In genomic region chr12:41254546-41254945, GRCh38 we compare ENCODE assay signal across 20 cellular contexts.
"Had no signal": no experiment of that assay in that cellular context is flagged by ENCODE, and none has a peak within 500 bp of the region (broad histone marks: within the 10 kb centered on the region; RNA-seq: fewer than 3 reads in every experiment).

No MANE protein-coding gene starts in this region.

- H3K27me3 ChIP-seq: cardiac muscle cell, gastrocnemius medialis, tibial artery had no signal

- DNase-seq: activated CD4-positive, alpha-beta T cell treated with anti-CD3 and anti-CD28 coated beads for 4 hours; activated CD4-positive, alpha-beta T cell treated with anti-CD3 and anti-CD28 coated beads, Interleukin-2, amount 50 U/mL, for 48 hours; activated CD4-positive, CD25-positive, alpha-beta regulatory T cell; activated CD8-positive, alpha-beta memory T cell treated with anti-CD3 and anti-CD28 coated beads, Interleukin-2, amount 50 U/mL, for 48 hours; activated naive CD4-positive, alpha-beta T cell treated with Interleukin-2 at 50 U/mL for 16 hours; activated naive CD8-positive, alpha-beta T cell treated with anti-CD3 and anti-CD28 coated beads for 36 hours; activated T-cell treated with anti-CD3 and anti-CD28 coated beads, Interleukin-2, amount 50 U/mL, for 4 hours; amygdala; erythroblast; gastrocnemius medialis; hippocampal formation; islet precursor cell; T1000; tibial artery had no signal

- H3K27me3 Mint-ChIP-seq: activated naive CD8-positive, alpha-beta T cell treated with anti-CD3 and anti-CD28 coated beads for 36 hours; natural killer cell treated with Interleukin-12 subunit alpha and Interleukin-12 subunit beta and Interleukin-15 and Interleukin-18, amount 100 ng/mL, for 72 hours; progenitor cell of endocrine pancreas; stimulated activated naive CD8-positive, alpha-beta T cell treated with anti-CD3 and anti-CD28 coated beads, Interleukin-15, Interleukin-2, amounts not matched to agents 100 ng/mL and 50 ng/mL, for 24 hours had no signal

- H3K27ac ChIP-seq: cardiac muscle cell, gastrocnemius medialis, tibial artery had no signal

- H3K9me3 ChIP-seq: gastrocnemius medialis, tibial artery had no signal

- H3K4me3 ChIP-seq: cardiac muscle cell, gastrocnemius medialis, tibial artery had no signal

- H3K27ac Mint-ChIP-seq: activated naive CD8-positive, alpha-beta T cell treated with anti-CD3 and anti-CD28 coated beads for 36 hours; natural killer cell treated with Interleukin-12 subunit alpha and Interleukin-12 subunit beta and Interleukin-15 and Interleukin-18, amount 100 ng/mL, for 72 hours; progenitor cell of endocrine pancreas; stimulated activated naive CD8-positive, alpha-beta T cell treated with anti-CD3 and anti-CD28 coated beads, Interleukin-15, Interleukin-2, amounts not matched to agents 100 ng/mL and 50 ng/mL, for 24 hours; T-helper 1 cell treated with Interleukin-12 subunit alpha and Interleukin-12 subunit beta and Interleukin-4 antibody, amounts not matched to agents 30 μg/mL and 1 μg/mL, for 36 hours had no signal

- ATAC-seq: activated T-cell treated with anti-CD3 and anti-CD28 coated beads, Interleukin-2, amount 50 U/mL, for 4 hours; gastrocnemius medialis; left lobe of liver; natural killer cell treated with Interleukin-12 subunit alpha and Interleukin-12 subunit beta and Interleukin-15 and Interleukin-18, amount 100 ng/mL, for 72 hours had no signal

- H3K4me3 Mint-ChIP-seq: activated naive CD8-positive, alpha-beta T cell treated with anti-CD3 and anti-CD28 coated beads for 36 hours; activated T-cell treated with anti-CD3 and anti-CD28 coated beads, Interleukin-2, amount 50 U/mL, for 4 hours; natural killer cell treated with Interleukin-12 subunit alpha and Interleukin-12 subunit beta and Interleukin-15 and Interleukin-18, amount 100 ng/mL, for 72 hours; stimulated activated naive CD8-positive, alpha-beta T cell treated with anti-CD3 and anti-CD28 coated beads, Interleukin-15, Interleukin-2, amounts not matched to agents 100 ng/mL and 50 ng/mL, for 24 hours; T-helper 1 cell treated with Interleukin-12 subunit alpha and Interleukin-12 subunit beta and Interleukin-4 antibody, amounts not matched to agents 30 μg/mL and 1 μg/mL, for 36 hours had no signal

- H3K36me3 Mint-ChIP-seq: activated naive CD8-positive, alpha-beta T cell treated with anti-CD3 and anti-CD28 coated beads for 36 hours; natural killer cell treated with Interleukin-12 subunit alpha and Interleukin-12 subunit beta and Interleukin-15 and Interleukin-18, amount 100 ng/mL, for 72 hours had no signal

- H3K4me1 Mint-ChIP-seq: activated naive CD8-positive, alpha-beta T cell treated with anti-CD3 and anti-CD28 coated beads for 36 hours had no signal

- H3K36me3 ChIP-seq: cardiac muscle cell, gastrocnemius medialis, tibial artery had no signal

- H3K4me1 ChIP-seq: gastrocnemius medialis had no signal

- H3K9me3 Mint-ChIP-seq: activated naive CD8-positive, alpha-beta T cell treated with anti-CD3 and anti-CD28 coated beads for 36 hours; activated T-cell treated with anti-CD3 and anti-CD28 coated beads, Interleukin-2, amount 50 U/mL, for 4 hours; stimulated activated naive CD8-positive, alpha-beta T cell treated with anti-CD3 and anti-CD28 coated beads, Interleukin-15, Interleukin-2, amounts not matched to agents 100 ng/mL and 50 ng/mL, for 24 hours; T-helper 1 cell treated with Interleukin-12 subunit alpha and Interleukin-12 subunit beta and Interleukin-4 antibody, amounts not matched to agents 30 μg/mL and 1 μg/mL, for 36 hours had no signal
